Comparison of ENCODE assay signal across 14 cellular contexts in genomic region chr4:86184216-86184915, GRCh38.
"Had no signal": no experiment of that assay in that cellular context is flagged by ENCODE, and none has a peak within 500 bp of the region (broad histone marks: within the 10 kb centered on the region; RNA-seq: fewer than 3 reads in every experiment).

No MANE protein-coding gene starts in this region.

- H3K27ac ChIP-seq: colonic mucosa, tibial artery, uterus had no signal

- H3K4me1 ChIP-seq: colonic mucosa, tibial artery, uterus had no signal

- H3K9me3 ChIP-seq: colonic mucosa, uterus had no signal

- H3K4me3 ChIP-seq: colonic mucosa, tibial artery, uterus had no signal

- H3K36me3 ChIP-seq: colonic mucosa, tibial artery, uterus had no signal

- DNase-seq: activated CD4-positive, CD25-positive, alpha-beta regulatory T cell treated with anti-CD3 and anti-CD28 coated beads, Interleukin-2, amount 50 U/mL, for 72 hours; activated naive CD4-positive, alpha-beta T cell treated with Interleukin-2 at 50 U/mL for 16 hours; activated naive CD8-positive, alpha-beta T cell treated with anti-CD3 and anti-CD28 coated beads, Interleukin-2, amount 50 U/mL, for 24 hours; colonic mucosa; hypothalamus; mesendoderm; occipital lobe; stimulated activated CD4-positive, alpha-beta T cell treated with anti-CD3 and anti-CD28 coated beads, Interleukin-4, amount 100 ng/mL, for 1 hour; stimulated activated naive B cell treated with anti-CD40 and anti-IgM and Interleukin-4, amounts not matched to agents 10 μg/mL and 1 μg/mL and 100 μg/mL, for 72 hours; T-cell; T-helper 9 cell; tibial artery; uterus had no signal

- H3K27me3 ChIP-seq: colonic mucosa, tibial artery, uterus had no signal

- H3K36me3 Mint-ChIP-seq: natural killer cell treated with Interleukin-12 subunit alpha and Interleukin-12 subunit beta and Interleukin-15 and Interleukin-18, amount 100 ng/mL, for 72 hours; stimulated activated naive B cell treated with anti-CD40 and anti-IgM and Interleukin-4, amounts not matched to agents 10 μg/mL and 1 μg/mL and 100 μg/mL, for 72 hours; T-cell had no signal

- ATAC-seq: activated naive CD8-positive, alpha-beta T cell treated with anti-CD3 and anti-CD28 coated beads, Interleukin-2, amount 50 U/mL, for 24 hours; natural killer cell treated with Interleukin-12 subunit alpha and Interleukin-12 subunit beta and Interleukin-15 and Interleukin-18, amount 100 ng/mL, for 72 hours; stimulated activated naive B cell treated with anti-CD40 and anti-IgM and Interleukin-4, amounts not matched to agents 10 μg/mL and 1 μg/mL and 100 μg/mL, for 72 hours; T-cell had no signal

- H3K4me1 Mint-ChIP-seq: activated naive CD8-positive, alpha-beta T cell treated with anti-CD3 and anti-CD28 coated beads, Interleukin-2, amount 50 U/mL, for 24 hours; stimulated activated naive B cell treated with anti-CD40 and anti-IgM and Interleukin-4, amounts not matched to agents 10 μg/mL and 1 μg/mL and 100 μg/mL, for 72 hours; T-cell had no signal

- H3K4me3 Mint-ChIP-seq: activated naive CD8-positive, alpha-beta T cell treated with anti-CD3 and anti-CD28 coated beads, Interleukin-2, amount 50 U/mL, for 24 hours; natural killer cell treated with Interleukin-12 subunit alpha and Interleukin-12 subunit beta and Interleukin-15 and Interleukin-18, amount 100 ng/mL, for 72 hours; stimulated activated naive B cell treated with anti-CD40 and anti-IgM and Interleukin-4, amounts not matched to agents 10 μg/mL and 1 μg/mL and 100 μg/mL, for 72 hours; T-cell had no signal

- H3K27ac Mint-ChIP-seq: activated naive CD8-positive, alpha-beta T cell treated with anti-CD3 and anti-CD28 coated beads, Interleukin-2, amount 50 U/mL, for 24 hours; natural killer cell treated with Interleukin-12 subunit alpha and Interleukin-12 subunit beta and Interleukin-15 and Interleukin-18, amount 100 ng/mL, for 72 hours; stimulated activated naive B cell treated with anti-CD40 and anti-IgM and Interleukin-4, amounts not matched to agents 10 μg/mL and 1 μg/mL and 100 μg/mL, for 72 hours; T-cell had no signal

- H3K27me3 Mint-ChIP-seq: activated naive CD8-positive, alpha-beta T cell treated with anti-CD3 and anti-CD28 coated beads, Interleukin-2, amount 50 U/mL, for 24 hours; natural killer cell treated with Interleukin-12 subunit alpha and Interleukin-12 subunit beta and Interleukin-15 and Interleukin-18, amount 100 ng/mL, for 72 hours; stimulated activated naive B cell treated with anti-CD40 and anti-IgM and Interleukin-4, amounts not matched to agents 10 μg/mL and 1 μg/mL and 100 μg/mL, for 72 hours; T-cell had no signal
